Comparison of ENCODE assay signal across 1 cellular context in genomic region chr17:82835766-82836512, GRCh38.
TF ChIP-seq lines count a peak whose summit lies in the region.

No MANE protein-coding gene starts in this region.

TF ChIP-seq in GM23338, 12 proteins besides CTCF, POLR2A, EP300 and RAD21 (continued from another document):
- no peak for TF ChIP-seq REST (IDR thresholded peaks at IDR 0.05; ENCODE audit: unreplicated experiment)
- TF ChIP-seq CREB1 (CRISPR knock-in tag; IDR thresholded peaks at IDR 0.05; ENCODE audit: low read depth): no peak
